ENCODE assay signal across 19 cellular contexts in genomic region chr7:151141281-151141854, GRCh38. TPM values are rescaled to one million over a fixed set of nuclear protein-coding genes. Genes with fewer than 3 reads are reported as not detected.
"Had no signal": no experiment of that assay in that cellular context is flagged by ENCODE, and none has a peak within 500 bp of the region (broad histone marks: within the 10 kb centered on the region; RNA-seq: fewer than 3 reads in every experiment).

No MANE protein-coding gene starts in this region.

- DNase-seq: activated CD4-positive, alpha-beta T cell treated with anti-CD3 and anti-CD28 coated beads, Interleukin-2, amount 50 U/mL, for 1 hour; activated effector memory CD4-positive, alpha-beta T cell treated with anti-CD3 and anti-CD28 coated beads, Interleukin-2, amount 50 U/mL, for 16 hours; activated naive CD8-positive, alpha-beta T cell treated with anti-CD3 and anti-CD28 coated beads for 36 hours; activated T-cell treated with anti-CD3 and anti-CD28 coated beads for 4 hours; anterior cingulate cortex; heart right ventricle; left ventricle myocardium inferior; mesendoderm; nephron progenitor cell; ovary; stimulated activated CD4-positive, alpha-beta T cell treated with anti-CD3 and anti-CD28 coated beads, Interleukin-4, amount 100 ng/mL, for 1 hour; stimulated activated CD8-positive, alpha-beta memory T cell treated with anti-CD3 and anti-CD28 coated beads, Interleukin-4, amount 100 ng/mL, for 48 hours; thyroid gland had no signal

- H3K27me3 ChIP-seq: breast epithelium, heart right ventricle, ovary, thyroid gland, vagina had no signal

- ATAC-seq: heart right ventricle had no signal

- H3K36me3 ChIP-seq: ovary had no signal

- H3K4me3 ChIP-seq: breast epithelium, heart right ventricle, left ventricle myocardium inferior, ovary, thyroid gland, vagina had no signal

- H3K4me1 ChIP-seq: breast epithelium, thyroid gland, vagina had no signal

- H3K9me3 ChIP-seq: breast epithelium, heart right ventricle, left ventricle myocardium inferior, ovary, thyroid gland, vagina had no signal

- H3K27ac ChIP-seq: breast epithelium, heart right ventricle, left ventricle myocardium inferior, ovary, thyroid gland, vagina had no signal

RNA-seq across cellular contexts. Expression of gene GBX1, which starts 26.1 kb away (rescaled TPM):
- total RNA-seq: activated CD8-positive, alpha-beta memory T cell treated with anti-CD3 and anti-CD28 coated beads for 36 hours; activated naive CD8-positive, alpha-beta T cell treated with anti-CD3 and anti-CD28 coated beads for 36 hours; breast epithelium; fibroblast of lung; ovary; T-helper 2 cell treated with Interferon-gamma antibody and Interleukin-4, amounts not matched to agents 100 ng/mL and 5 ng/mL, for 36 hours; thyroid gland; vagina had no signal
- polyA plus RNA-seq: fibroblast of lung, ovary had no signal

RNA-seq across cellular contexts. Expression of gene ASB10, which starts 45.7 kb away (rescaled TPM):
- total RNA-seq: activated CD8-positive, alpha-beta memory T cell treated with anti-CD3 and anti-CD28 coated beads for 36 hours; activated naive CD8-positive, alpha-beta T cell treated with anti-CD3 and anti-CD28 coated beads for 36 hours; breast epithelium; fibroblast of lung; frontal cortex; ovary; T-helper 2 cell treated with Interferon-gamma antibody and Interleukin-4, amounts not matched to agents 100 ng/mL and 5 ng/mL, for 36 hours; thyroid gland; vagina had no signal
- polyA plus RNA-seq: fibroblast of lung, ovary had no signal
